Comparison of ENCODE assay signal across 19 cellular contexts in genomic region chr17:55784666-55785065, GRCh38.
"Had no signal": no experiment of that assay in that cellular context is flagged by ENCODE, and none has a peak within 500 bp of the region (broad histone marks: within the 10 kb centered on the region; RNA-seq: fewer than 3 reads in every experiment).

No MANE protein-coding gene starts in this region.

- ATAC-seq: naive thymus-derived CD4-positive, alpha-beta T cell had no signal

- H3K4me1 Mint-ChIP-seq: activated naive CD8-positive, alpha-beta T cell treated with anti-CD3 and anti-CD28 coated beads for 36 hours; naive thymus-derived CD4-positive, alpha-beta T cell; neural progenitor cell had no signal

- H3K36me3 ChIP-seq: breast epithelium, heart left ventricle, neural progenitor cell, thoracic aorta had no signal

- H3K27me3 ChIP-seq: breast epithelium, heart left ventricle, neural progenitor cell had no signal

- H3K4me3 ChIP-seq: breast epithelium, coronary artery, heart left ventricle, lung, neural progenitor cell, thoracic aorta had no signal

- H3K4me1 ChIP-seq: breast epithelium, neural progenitor cell had no signal

- H3K36me3 Mint-ChIP-seq: activated CD4-positive, alpha-beta memory T cell treated with anti-CD3 and anti-CD28 coated beads for 36 hours; activated naive CD8-positive, alpha-beta T cell treated with anti-CD3 and anti-CD28 coated beads for 36 hours; naive thymus-derived CD4-positive, alpha-beta T cell; neural progenitor cell had no signal

- H3K9me3 Mint-ChIP-seq: activated CD4-positive, alpha-beta memory T cell treated with anti-CD3 and anti-CD28 coated beads for 36 hours; activated naive CD8-positive, alpha-beta T cell treated with anti-CD3 and anti-CD28 coated beads for 36 hours; neural progenitor cell; T-helper 1 cell treated with Interleukin-12 subunit alpha and Interleukin-12 subunit beta and Interleukin-4 antibody, amounts not matched to agents 30 μg/mL and 1 μg/mL, for 36 hours had no signal

- DNase-seq: activated CD4-positive, alpha-beta memory T cell treated with anti-CD3 and anti-CD28 coated beads for 36 hours; activated CD4-positive, alpha-beta T cell treated with anti-CD3 and anti-CD28 coated beads for 4 hours; activated CD4-positive, CD25-positive, alpha-beta regulatory T cell; activated naive CD4-positive, alpha-beta T cell treated with Interleukin-2 at 50 U/mL for 16 hours; activated naive CD8-positive, alpha-beta T cell treated with anti-CD3 and anti-CD28 coated beads for 36 hours; activated T-cell treated with anti-CD3 and anti-CD28 coated beads, Interleukin-2, amount 50 U/mL, for 48 hours; cerebellar nuclear complex; naive thymus-derived CD4-positive, alpha-beta T cell; stimulated activated CD4-positive, alpha-beta T cell treated with anti-CD3 and anti-CD28 coated beads, Interleukin-2, amount 100 ng/mL, for 48 hours; stimulated activated CD8-positive, alpha-beta memory T cell treated with anti-CD3 and anti-CD28 coated beads, Interleukin-4, amount 100 ng/mL, for 48 hours; stimulated activated naive CD4-positive, alpha-beta T cell had no signal

- H3K27ac ChIP-seq: neural progenitor cell, thoracic aorta had no signal

- H3K27me3 Mint-ChIP-seq: activated naive CD8-positive, alpha-beta T cell treated with anti-CD3 and anti-CD28 coated beads for 36 hours; type B pancreatic cell had no signal

- H3K27ac Mint-ChIP-seq: activated CD4-positive, alpha-beta memory T cell treated with anti-CD3 and anti-CD28 coated beads for 36 hours; activated naive CD8-positive, alpha-beta T cell treated with anti-CD3 and anti-CD28 coated beads for 36 hours; naive thymus-derived CD4-positive, alpha-beta T cell; neural progenitor cell; T-helper 1 cell treated with Interleukin-12 subunit alpha and Interleukin-12 subunit beta and Interleukin-4 antibody, amounts not matched to agents 30 μg/mL and 1 μg/mL, for 36 hours; type B pancreatic cell had no signal

- H3K9me3 ChIP-seq: breast epithelium, heart left ventricle, thoracic aorta had no signal

- H3K4me3 Mint-ChIP-seq: activated CD4-positive, alpha-beta memory T cell treated with anti-CD3 and anti-CD28 coated beads for 36 hours; activated naive CD8-positive, alpha-beta T cell treated with anti-CD3 and anti-CD28 coated beads for 36 hours; naive thymus-derived CD4-positive, alpha-beta T cell; neural progenitor cell; T-helper 1 cell treated with Interleukin-12 subunit alpha and Interleukin-12 subunit beta and Interleukin-4 antibody, amounts not matched to agents 30 μg/mL and 1 μg/mL, for 36 hours; type B pancreatic cell had no signal
